In genomic region chr16:3164121-3164991, GRCh38 we compare ENCODE assay signal across 1 cellular context.
TF ChIP-seq lines count a peak whose summit lies in the region.

No MANE protein-coding gene starts in this region.

TF ChIP-seq in K562, 482 proteins besides CTCF, POLR2A, EP300 and RAD21:
- no peak for TF ChIP-seq MCM7 (IDR thresholded peaks at IDR 0.05)
- peak; percentile 6; the same call in 1 of the 2 replicates for TF ChIP-seq MYBL2 (IDR thresholded peaks at IDR 0.05; ENCODE audit: low read depth)
- TF ChIP-seq MYBL2 (CRISPR knock-in tag; IDR thresholded peaks at IDR 0.05; ENCODE audit: borderline replicate concordance): no peak
- TF ChIP-seq, protein P1, sequence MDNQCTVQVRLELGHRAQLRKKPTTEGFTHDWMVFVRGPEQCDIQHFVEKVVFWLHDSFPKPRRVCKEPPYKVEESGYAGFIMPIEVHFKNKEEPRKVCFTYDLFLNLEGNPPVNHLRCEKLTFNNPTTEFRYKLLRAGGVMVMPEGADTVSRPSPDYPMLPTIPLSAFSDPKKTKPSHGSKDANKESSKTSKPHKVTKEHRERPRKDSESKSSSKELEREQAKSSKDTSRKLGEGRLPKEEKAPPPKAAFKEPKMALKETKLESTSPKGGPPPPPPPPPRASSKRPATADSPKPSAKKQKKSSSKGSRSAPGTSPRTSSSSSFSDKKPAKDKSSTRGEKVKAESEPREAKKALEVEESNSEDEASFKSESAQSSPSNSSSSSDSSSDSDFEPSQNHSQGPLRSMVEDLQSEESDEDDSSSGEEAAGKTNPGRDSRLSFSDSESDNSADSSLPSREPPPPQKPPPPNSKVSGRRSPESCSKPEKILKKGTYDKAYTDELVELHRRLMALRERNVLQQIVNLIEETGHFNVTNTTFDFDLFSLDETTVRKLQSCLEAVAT (IDR thresholded peaks at IDR 0.05): peak in 1 of 2 experiments; percentile 89; a peak in 2 of 4 replicates
- TF ChIP-seq CTCFL (IDR thresholded peaks at IDR 0.05; ENCODE audit: borderline replicate concordance, insufficient read depth, low read depth, low read length, poor library complexity, severe bottlenecking): no peak
- peak; percentile 36 for TF ChIP-seq TBP (optimal IDR thresholded peaks at IDR 0.05; ENCODE audit: low read depth, low read length)
TF ChIP-seq in K562: peak in this region for 3.
